ENCODE assay signal across 8 cellular contexts in the genomic region with DNA sequence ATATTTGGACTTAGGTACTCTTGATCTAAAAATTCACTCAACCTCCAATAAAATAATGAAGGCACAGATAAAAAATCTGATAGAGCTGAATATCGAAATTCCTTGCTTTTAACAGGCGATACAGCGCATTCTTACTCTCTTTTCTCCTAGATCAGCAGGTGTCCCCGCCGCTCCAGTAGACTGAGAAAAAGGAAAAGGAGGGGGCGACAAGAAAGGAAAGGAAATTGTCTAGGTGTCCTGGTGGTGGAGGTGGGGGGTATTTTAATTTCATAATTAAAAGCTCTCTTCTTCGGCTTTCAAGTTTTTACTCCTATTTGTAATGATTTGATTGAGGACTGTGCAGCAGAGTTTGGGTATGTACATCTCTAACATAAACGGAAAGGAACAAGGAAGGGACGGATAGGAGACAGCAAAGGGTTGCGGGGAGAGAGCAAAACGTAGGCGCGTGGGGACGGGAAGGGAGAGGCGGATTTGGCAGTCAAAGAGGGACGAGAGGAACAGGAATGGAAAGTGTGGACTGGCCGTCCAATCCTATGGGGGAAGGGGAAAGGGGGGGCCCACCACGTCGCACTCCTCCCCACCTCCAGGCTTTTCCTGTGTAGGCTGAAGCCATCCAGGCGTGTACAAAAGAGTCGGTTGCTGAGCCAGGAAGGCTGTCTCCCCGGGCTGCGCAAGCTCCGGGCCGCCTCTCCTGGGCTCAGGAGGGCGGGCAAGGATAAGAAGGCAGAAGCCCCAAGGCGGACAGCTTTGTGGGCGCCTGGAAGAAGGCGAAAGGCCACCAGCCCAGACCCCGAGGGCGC. TPM values are rescaled to one million over a fixed set of nuclear protein-coding genes. Genes with fewer than 3 reads are reported as not detected.
A peak's percentile ranks its signal among the peaks of the same experiment; 100 is the strongest.
DNase-seq lines count a peak whose midpoint lies in the region; ATAC-seq, FAIRE-seq and TF ChIP-seq lines count a peak whose summit lies in the region.

No MANE protein-coding gene starts in this region.

- H3K4me2 ChIP-seq in PC-9 = peak overlapping the region; percentile 86

- H3F3A ChIP-seq in PC-9 (ENCODE audit: insufficient read depth, low read depth) = no peaks in the 10 kb centered on the region

- H3K9me3 ChIP-seq in PC-9 (ENCODE audit: insufficient read depth, low read depth) (no peaks in the 10 kb centered on the region), prostate gland (no peaks in the 10 kb centered on the region)

- no peaks in the 10 kb centered on the region for H3K79me2 ChIP-seq in PC-9 (ENCODE audit: low read depth)

- FAIRE-seq in G401.6 (lab: Jason Lieb, UNC) = peak; percentile 49

- no peaks in the 10 kb centered on the region for H3K9me2 ChIP-seq in PC-9 (ENCODE audit: insufficient read depth)

- peak overlapping the region; percentile 74 for H3K27ac ChIP-seq in PC-9
- peak overlapping the region; percentile 99 to 100 for H3K27ac ChIP-seq in prostate gland

- CTCF ChIA-PET in PC-9 (lab: Charles Lee) = interaction anchor here (0.6 kb wide), 1 partner anchor 1183 kb away, joined by 3 read pairs; no protein-coding TSS in a partner anchor

- H3K36me3 ChIP-seq in PC-9 (ENCODE audit: low read depth) = no peaks in the 10 kb centered on the region
- no peaks in the 10 kb centered on the region for H3K36me3 ChIP-seq in prostate gland

- H3K4me3 ChIP-seq in PC-9 (peak overlapping the region; percentile 70), astrocyte of the spinal cord (ENCODE audit: low read depth, low read length) (peak overlapping the region; percentile 79), prostate gland (peak overlapping the region; percentile 83 to 88)

- no peaks in the 10 kb centered on the region for H3K27me3 ChIP-seq in PC-9 (ENCODE audit: insufficient read depth, low read depth)
- no peaks in the 10 kb centered on the region for H3K27me3 ChIP-seq in prostate gland (replicated peaks; ENCODE audit: insufficient read depth)

- TF ChIP-seq CTCF in PC-9 (conservative IDR thresholded peaks at IDR 0.05) = no peak
- TF ChIP-seq CTCF in astrocyte of the spinal cord (IDR thresholded peaks at IDR 0.05; ENCODE audit: low read depth, low read length) = peak; percentile 16
- TF ChIP-seq CTCF in prostate gland (IDR thresholded peaks at IDR 0.05) = peak in 1 of 4 experiments; percentile 26

- no peak for TF ChIP-seq RAD21 in Ishikawa (IDR thresholded peaks at IDR 0.05; ENCODE audit: low read depth)

- ATAC-seq in GM21737 (IDR thresholded peaks at IDR 0.05; ENCODE audit: unreplicated experiment) = peak; percentile 25

- no peaks in the 10 kb centered on the region for H4K20me1 ChIP-seq in PC-9 (ENCODE audit: insufficient read depth)

- TF ChIP-seq POLR2A in prostate gland (IDR thresholded peaks at IDR 0.05) = peak; percentile 48

- DNase-seq in PC-9 (peak; percentile 42 to 60), astrocyte of the spinal cord (ENCODE audit: low read depth, low spot score) (peak; percentile 89), hepatic stellate cell (ENCODE audit: low spot score) (peak; percentile 82), prostate gland (ENCODE audit: low spot score) (peak; percentile 87), NCI-H1048 (lab: John Stamatoyannopoulos, UW) (no peak)

- in situ Hi-C loops in astrocyte of the spinal cord (cut with HindIII; ENCODE audit: low sequenced_read_pairs) = no loop called here

- intact Hi-C loops in PC-9 (cut with micrococcal nuclease; ENCODE audit: unreplicated experiment) (no loop called here), prostate gland (cut with DNase I) (no loop called here)

- TSS peak; percentile 70 for BruUV-seq in PC-9 (replicated peaks; lab: Mats Ljungman, UMichigan)

- H2AFZ ChIP-seq in PC-9 = peak overlapping the region; percentile 97

- WGBS in prostate gland = 1% methylated on average over 31 of the region's 31 CpGs

- H3K4me1 ChIP-seq in PC-9 (replicated peaks; ENCODE audit: insufficient read depth) = peaks cover 4% of the 10 kb centered on the region; the same call in 1 of the 2 replicates
- no peaks in the 10 kb centered on the region for H3K4me1 ChIP-seq in prostate gland (replicated peaks)

- no peak; the same call in 1 of the 2 replicates for TF ChIP-seq EP300 in Ishikawa (IDR thresholded peaks at IDR 0.05; ENCODE audit: borderline replicate concordance)

- POLR2A ChIA-PET in PC-9 (lab: Charles Lee; ENCODE audit: unreplicated experiment) = interaction anchor here (0.6 kb wide), 1 partner anchor 538 kb away, joined by 3 read pairs; the partner anchor contains the start of gene RPP30

TF ChIP-seq in Ishikawa, 13 proteins besides CTCF, POLR2A, EP300 and RAD21:
- TF ChIP-seq FOXM1 (IDR thresholded peaks at IDR 0.05; ENCODE audit: borderline replicate concordance, low read depth) (peak; percentile 32; the same call in 1 of the 2 replicates), CEBPB (IDR thresholded peaks at IDR 0.05) (no peak), TCF12 (IDR thresholded peaks at IDR 0.05; ENCODE audit: low read depth) (0 out of 2 replicates have a peak, but pooled peaks have one; percentile 4), TAF1 (IDR thresholded peaks at IDR 0.05; ENCODE audit: low read depth) (peak; percentile 93), TEAD4 (IDR thresholded peaks at IDR 0.05) (0 out of 2 replicates have a peak, but pooled peaks have one; percentile 10), NFIC (IDR thresholded peaks at IDR 0.05) (peak; percentile 63), ZBTB7A (IDR thresholded peaks at IDR 0.05; ENCODE audit: low read depth) (peak; percentile 53; the same call in 1 of the 2 replicates), EGR1 (IDR thresholded peaks at IDR 0.05) (no peak)
TF ChIP-seq in Ishikawa: peak in this region for 6.

RNA-seq across cellular contexts. Expression of gene HECTD2, which starts 0.9 kb away (rescaled TPM):
- total RNA-seq in PC-9 (2021) = 3.2 and 5.2 TPM in 2 replicates
- total RNA-seq in prostate gland = 10 to 100 TPM; 18.7 to 22.8 TPM
